In the genomic region with DNA sequence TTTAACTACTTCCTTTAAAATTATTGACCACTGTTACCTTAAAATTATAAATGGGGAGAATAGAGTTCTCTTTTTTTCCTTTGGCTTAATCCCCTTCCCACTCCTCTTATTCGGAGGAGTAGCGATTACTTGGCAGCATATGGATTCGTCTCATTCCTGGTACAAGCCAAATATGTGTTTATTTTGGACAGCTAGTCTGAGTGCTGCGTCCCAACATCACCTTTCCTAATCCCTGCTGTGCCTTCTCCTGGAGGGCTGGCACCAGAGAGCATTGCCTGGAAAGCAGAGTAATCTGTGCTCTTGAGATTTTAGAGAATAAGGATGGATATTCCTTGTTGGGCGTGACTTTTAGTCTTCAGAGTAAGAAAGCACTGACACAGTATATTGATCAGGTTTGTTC, we compare ENCODE assay signal across 18 cellular contexts.
"Had no signal": no experiment of that assay in that cellular context is flagged by ENCODE, and none has a peak within 500 bp of the region (broad histone marks: within the 10 kb centered on the region; RNA-seq: fewer than 3 reads in every experiment).

No MANE protein-coding gene starts in this region.

- H3K4me1 Mint-ChIP-seq: activated B cell treated with CpG ODN at 0.5 μM for 24 hours; activated naive CD8-positive, alpha-beta T cell treated with anti-CD3 and anti-CD28 coated beads for 36 hours had no signal

- H3K27ac Mint-ChIP-seq: activated B cell treated with CpG ODN at 0.5 μM for 24 hours; activated naive CD8-positive, alpha-beta T cell treated with anti-CD3 and anti-CD28 coated beads for 36 hours; activated T-helper 1 cell treated with anti-CD3 and anti-CD28 coated beads, Interleukin-12 subunit alpha, Interleukin-12 subunit beta, Interleukin-2, Interleukin-4 antibody, amounts not matched to agents 30 ng/mL and 10 ng/mL and 1 ng/mL, durations not matched to agents 14 hours and 24 hours and 36 hours had no signal

- H3K36me3 Mint-ChIP-seq: activated naive CD8-positive, alpha-beta T cell treated with anti-CD3 and anti-CD28 coated beads for 36 hours had no signal

- H3K9me3 Mint-ChIP-seq: activated B cell treated with CpG ODN at 0.5 μM for 24 hours; activated naive CD8-positive, alpha-beta T cell treated with anti-CD3 and anti-CD28 coated beads for 36 hours; activated T-helper 1 cell treated with anti-CD3 and anti-CD28 coated beads, Interleukin-12 subunit alpha, Interleukin-12 subunit beta, Interleukin-2, Interleukin-4 antibody, amounts not matched to agents 30 ng/mL and 10 ng/mL and 1 ng/mL, durations not matched to agents 14 hours and 24 hours and 36 hours; neural crest cell had no signal

- H3K36me3 ChIP-seq: lower lobe of right lung, spleen, stomach had no signal

- H3K4me3 ChIP-seq: body of pancreas, coronary artery, lower lobe of right lung, spleen, stomach, testis had no signal

- H3K27me3 Mint-ChIP-seq: activated B cell treated with CpG ODN at 0.5 μM for 24 hours had no signal

- DNase-seq: activated B cell treated with CpG ODN at 0.5 μM for 24 hours; activated CD4-positive, alpha-beta T cell treated with anti-CD3 and anti-CD28 coated beads for 48 hours; activated CD8-positive, alpha-beta memory T cell treated with anti-CD3 and anti-CD28 coated beads, Interleukin-2, amount 50 U/mL, for 48 hours; activated naive CD8-positive, alpha-beta T cell treated with anti-CD3 and anti-CD28 coated beads for 36 hours; amygdala; body of pancreas; caudate nucleus; foreskin keratinocyte; kidney glomerular epithelial cell; lower lobe of right lung; midbrain; spleen; stomach; testis had no signal

- H3K27ac ChIP-seq: body of pancreas, coronary artery, foreskin keratinocyte, lower lobe of right lung, spleen, stomach, testis had no signal

- ATAC-seq: body of pancreas, foreskin keratinocyte, lower lobe of right lung, sciatic nerve had no signal

- H3K27me3 ChIP-seq: body of pancreas, foreskin keratinocyte, stomach, testis had no signal

- H3K4me3 Mint-ChIP-seq: activated B cell treated with CpG ODN at 0.5 μM for 24 hours; activated naive CD8-positive, alpha-beta T cell treated with anti-CD3 and anti-CD28 coated beads for 36 hours; activated T-helper 1 cell treated with anti-CD3 and anti-CD28 coated beads, Interleukin-12 subunit alpha, Interleukin-12 subunit beta, Interleukin-2, Interleukin-4 antibody, amounts not matched to agents 30 ng/mL and 10 ng/mL and 1 ng/mL, durations not matched to agents 14 hours and 24 hours and 36 hours; neural crest cell had no signal

- H3K9me3 ChIP-seq: body of pancreas, lower lobe of right lung, spleen, stomach, testis had no signal
